Comparison of ENCODE assay signal across 7 cellular contexts in the genomic region with DNA sequence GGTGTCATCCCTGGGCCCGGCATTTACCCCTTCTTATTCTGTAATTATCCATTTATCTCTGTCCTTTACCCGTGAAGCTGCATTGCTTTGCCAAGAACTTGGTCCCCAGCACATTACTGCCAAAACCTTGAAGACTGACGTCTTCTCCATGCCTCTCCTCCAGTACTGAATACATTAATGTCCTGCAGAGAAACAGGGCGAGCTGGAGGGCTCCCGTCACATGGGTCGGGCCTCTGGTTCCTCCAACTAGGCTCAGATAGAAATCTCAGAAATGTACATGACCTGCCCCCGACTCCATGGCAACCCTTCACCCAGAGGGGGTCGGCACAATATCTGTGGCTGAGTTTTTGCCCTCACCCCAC. TPM values are rescaled to one million over a fixed set of nuclear protein-coding genes. Genes with fewer than 3 reads are reported as not detected.
DNase-seq lines count a peak whose midpoint lies in the region; ATAC-seq and TF ChIP-seq lines count a peak whose summit lies in the region.

No MANE protein-coding gene starts in this region.

- peaks cover 4% of the 10 kb centered on the region for H3K27me3 Mint-ChIP-seq in activated T-helper 1 cell treated with anti-CD3 and anti-CD28 coated beads, Interleukin-12 subunit alpha, Interleukin-12 subunit beta, Interleukin-2, Interleukin-4 antibody, amounts not matched to agents 30 ng/mL and 10 ng/mL and 1 ng/mL, durations not matched to agents 14 hours and 24 hours and 36 hours (ENCODE audit: insufficient read depth)

- no peaks in the 10 kb centered on the region; the same call in 1 of the 2 replicates for H3K27me3 ChIP-seq in iPS DF 6.9 (ENCODE audit: control insufficient read depth, insufficient read depth, low read length)
- no peaks in the 10 kb centered on the region for H3K27me3 ChIP-seq in skeletal muscle tissue (ENCODE audit: control insufficient read depth in 3 of 3, insufficient read depth in 3 of 3, low read length in 3 of 3)

- H3K36me3 ChIP-seq in HEK293 (ENCODE audit: control insufficient read depth in 2 of 2, insufficient read depth in 1 of 2, low read length in 2 of 2) (peaks cover 0 to 41% of the 10 kb centered on the region in 2 experiments; a peak in 2 of 3 replicates), iPS DF 6.9 (ENCODE audit: control insufficient read depth, insufficient read depth, low read length) (peaks cover 14% of the 10 kb centered on the region; the same call in 1 of the 2 replicates), skeletal muscle tissue (ENCODE audit: control insufficient read depth in 3 of 3, insufficient read depth in 3 of 3, low read length in 3 of 3) (peaks cover 10 to 26% (median 18%) of the 10 kb centered on the region in 3 donors)

- H3K9ac ChIP-seq in skeletal muscle tissue (ENCODE audit: low read depth in 1 of 3, low read length in 3 of 3) = peak overlapping the region in 2 of 3 donors; percentile 62 to 74

- H3K4me1 Mint-ChIP-seq in activated T-helper 1 cell treated with anti-CD3 and anti-CD28 coated beads, Interleukin-12 subunit alpha, Interleukin-12 subunit beta, Interleukin-2, Interleukin-4 antibody, amounts not matched to agents 30 ng/mL and 10 ng/mL and 1 ng/mL, durations not matched to agents 14 hours and 24 hours and 36 hours (ENCODE audit: low read depth) = peaks cover 51% of the 10 kb centered on the region

- peaks cover 23% of the 10 kb centered on the region for H3K36me3 Mint-ChIP-seq in activated T-helper 1 cell treated with anti-CD3 and anti-CD28 coated beads, Interleukin-12 subunit alpha, Interleukin-12 subunit beta, Interleukin-2, Interleukin-4 antibody, amounts not matched to agents 30 ng/mL and 10 ng/mL and 1 ng/mL, durations not matched to agents 14 hours and 24 hours and 36 hours (ENCODE audit: low read depth)

- no CpG with 5 or more reads among the region's 8 CpGs for WGBS in iPS DF 6.9 (ENCODE audit: insufficient coverage, insufficient read length)

- H3K9me3 ChIP-seq in HEK293 (ENCODE audit: control insufficient read depth, insufficient read depth, low read depth, low read length) (no peaks in the 10 kb centered on the region), iPS DF 6.9 (ENCODE audit: control insufficient read depth, insufficient read depth, low read length) (no peaks in the 10 kb centered on the region), skeletal muscle tissue (ENCODE audit: control insufficient read depth in 3 of 3, low read length in 3 of 3) (no peaks in the 10 kb centered on the region)

- H3K4me1 ChIP-seq in HEK293 (ENCODE audit: control insufficient read depth, insufficient read depth, low read length) (no peaks in the 10 kb centered on the region), iPS DF 6.9 (ENCODE audit: control insufficient read depth, insufficient read depth, low read length) (peaks cover 7% of the 10 kb centered on the region), skeletal muscle tissue (ENCODE audit: control insufficient read depth in 3 of 3, insufficient read depth in 3 of 3, low read length in 3 of 3) (peaks cover 11 to 17% (median 12%) of the 10 kb centered on the region in 3 donors)

- peak overlapping the region; percentile 27 for H3K4me3 ChIP-seq in HEK293 (ENCODE audit: low read depth, low read length)
- H3K4me3 ChIP-seq in iPS DF 6.9 (ENCODE audit: low read length) = peak overlapping the region; percentile 33; the same call in 1 of the 2 replicates
- H3K4me3 ChIP-seq in skeletal muscle tissue (ENCODE audit: low read length in 3 of 3) = peak overlapping the region; percentile 86 to 88 (median 88)

- intact Hi-C loops in activated T-helper 1 cell treated with anti-CD3 and anti-CD28 coated beads, Interleukin-12 subunit alpha, Interleukin-12 subunit beta, Interleukin-2, Interleukin-4 antibody, amounts not matched to agents 30 ng/mL and 10 ng/mL and 1 ng/mL, durations not matched to agents 14 hours and 24 hours and 36 hours (cut with micrococcal nuclease) = loop anchor here (1.0 to 2.0 kb wide), 3 partner anchors 12 to 111 kb away; a partner anchor contains a TSS

- DNase-seq in activated T-helper 1 cell treated with anti-CD3 and anti-CD28 coated beads, Interleukin-12 subunit alpha, Interleukin-12 subunit beta, Interleukin-2, Interleukin-4 antibody, amounts not matched to agents 30 ng/mL and 10 ng/mL and 1 ng/mL, durations not matched to agents 14 hours and 24 hours and 36 hours (ENCODE audit: low spot score) = no peak
- no peak for DNase-seq in iPS DF 6.9 (ENCODE audit: low read depth, low spot score)
- DNase-seq in NOMO-1 treated with DMSO at 0.1 percent for 48 hours (lab: John Stamatoyannopoulos, UW; ENCODE audit: unreplicated experiment) = no peak

- no peaks in the 10 kb centered on the region for H3K9me3 Mint-ChIP-seq in activated T-helper 1 cell treated with anti-CD3 and anti-CD28 coated beads, Interleukin-12 subunit alpha, Interleukin-12 subunit beta, Interleukin-2, Interleukin-4 antibody, amounts not matched to agents 30 ng/mL and 10 ng/mL and 1 ng/mL, durations not matched to agents 14 hours and 24 hours and 36 hours

- CTCF ChIA-PET in HEK293 (lab: Yijun Ruan, JAX) = interaction anchor here (0.8 kb wide), 1 partner anchor 7 kb away, joined by 3 read pairs; no protein-coding TSS in a partner anchor

- ATAC-seq in HG02973 (IDR thresholded peaks at IDR 0.05; ENCODE audit: unreplicated experiment) (no peak), GM18907 (IDR thresholded peaks at IDR 0.05; ENCODE audit: unreplicated experiment) (no peak)

- no peak overlapping the region for H3K27ac Mint-ChIP-seq in activated T-helper 1 cell treated with anti-CD3 and anti-CD28 coated beads, Interleukin-12 subunit alpha, Interleukin-12 subunit beta, Interleukin-2, Interleukin-4 antibody, amounts not matched to agents 30 ng/mL and 10 ng/mL and 1 ng/mL, durations not matched to agents 14 hours and 24 hours and 36 hours

- peak overlapping the region; percentile 41 for H3K4me3 Mint-ChIP-seq in activated T-helper 1 cell treated with anti-CD3 and anti-CD28 coated beads, Interleukin-12 subunit alpha, Interleukin-12 subunit beta, Interleukin-2, Interleukin-4 antibody, amounts not matched to agents 30 ng/mL and 10 ng/mL and 1 ng/mL, durations not matched to agents 14 hours and 24 hours and 36 hours

- POLR2A ChIA-PET in HEK293 (lab: Yijun Ruan, JAX) = interaction anchor here (1.3 to 4.1 kb wide), 2 partner anchors 12 to 15 kb away, joined by 4 to 27 read pairs; a partner anchor contains a TSS

- H3K27ac ChIP-seq in HEK293 (ENCODE audit: extremely low read depth, low read depth, low read length) = no peak overlapping the region
- no peak overlapping the region for H3K27ac ChIP-seq in iPS DF 6.9 (ENCODE audit: low read length)
- H3K27ac ChIP-seq in skeletal muscle tissue (ENCODE audit: low read depth, low read length) = no peak overlapping the region

- TF ChIP-seq CTCF in HEK293 (tag by site-specific recombination; IDR thresholded peaks at IDR 0.05) = no peak

TF ChIP-seq in HEK293, 187 proteins besides CTCF, POLR2A, EP300 and RAD21 (continues in another document):
- TF ChIP-seq HOXD13 (CRISPR knock-in tag; IDR thresholded peaks at IDR 0.05; ENCODE audit: borderline replicate concordance) = no peak
- TF ChIP-seq ZFP37 (tag by site-specific recombination; IDR thresholded peaks at IDR 0.05) = no peak
- TF ChIP-seq ZNF48 (tag by site-specific recombination; IDR thresholded peaks at IDR 0.05) = no peak
- no peak for TF ChIP-seq ZBTB21 (tag by site-specific recombination; IDR thresholded peaks at IDR 0.05)
- TF ChIP-seq ZNF473 (tag by site-specific recombination; IDR thresholded peaks at IDR 0.05) = no peak
- no peak for TF ChIP-seq ZNF747 (tag by site-specific recombination; IDR thresholded peaks at IDR 0.05)
- TF ChIP-seq, protein P1, sequence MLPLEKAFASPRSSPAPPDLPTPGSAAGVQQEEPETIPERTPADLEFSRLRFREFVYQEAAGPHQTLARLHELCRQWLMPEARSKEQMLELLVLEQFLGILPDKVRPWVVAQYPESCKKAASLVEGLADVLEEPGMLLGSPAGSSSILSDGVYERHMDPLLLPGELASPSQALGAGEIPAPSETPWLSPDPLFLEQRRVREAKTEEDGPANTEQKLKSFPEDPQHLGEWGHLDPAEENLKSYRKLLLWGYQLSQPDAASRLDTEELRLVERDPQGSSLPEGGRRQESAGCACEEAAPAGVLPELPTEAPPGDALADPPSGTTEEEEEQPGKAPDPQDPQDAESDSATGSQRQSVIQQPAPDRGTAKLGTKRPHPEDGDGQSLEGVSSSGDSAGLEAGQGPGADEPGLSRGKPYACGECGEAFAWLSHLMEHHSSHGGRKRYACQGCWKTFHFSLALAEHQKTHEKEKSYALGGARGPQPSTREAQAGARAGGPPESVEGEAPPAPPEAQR (tag by site-specific recombination; IDR thresholded peaks at IDR 0.05) = no peak
- TF ChIP-seq, protein P2, sequence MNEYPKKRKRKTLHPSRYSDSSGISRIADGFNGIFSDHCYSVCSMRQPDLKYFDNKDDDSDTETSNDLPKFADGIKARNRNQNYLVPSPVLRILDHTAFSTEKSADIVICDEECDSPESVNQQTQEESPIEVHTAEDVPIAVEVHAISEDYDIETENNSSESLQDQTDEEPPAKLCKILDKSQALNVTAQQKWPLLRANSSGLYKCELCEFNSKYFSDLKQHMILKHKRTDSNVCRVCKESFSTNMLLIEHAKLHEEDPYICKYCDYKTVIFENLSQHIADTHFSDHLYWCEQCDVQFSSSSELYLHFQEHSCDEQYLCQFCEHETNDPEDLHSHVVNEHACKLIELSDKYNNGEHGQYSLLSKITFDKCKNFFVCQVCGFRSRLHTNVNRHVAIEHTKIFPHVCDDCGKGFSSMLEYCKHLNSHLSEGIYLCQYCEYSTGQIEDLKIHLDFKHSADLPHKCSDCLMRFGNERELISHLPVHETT (tag by site-specific recombination; IDR thresholded peaks at IDR 0.05) = no peak
- no peak for TF ChIP-seq ZNF701 (tag by site-specific recombination; IDR thresholded peaks at IDR 0.05)

RNA-seq across cellular contexts. Expression of a gene that starts 0.4 kb away (rescaled TPM):
- total RNA-seq in activated T-helper 1 cell treated with anti-CD3 and anti-CD28 coated beads, Interleukin-12 subunit alpha, Interleukin-12 subunit beta, Interleukin-2, Interleukin-4 antibody, amounts not matched to agents 30 ng/mL and 10 ng/mL and 1 ng/mL, durations not matched to agents 14 hours and 24 hours and 36 hours = 0.32 and 0.34 TPM in 2 replicates
- not detected for total RNA-seq in skeletal muscle tissue

RNA-seq across cellular contexts. Expression of a gene that starts 11.7 kb away (rescaled TPM):
- total RNA-seq in activated T-helper 1 cell treated with anti-CD3 and anti-CD28 coated beads, Interleukin-12 subunit alpha, Interleukin-12 subunit beta, Interleukin-2, Interleukin-4 antibody, amounts not matched to agents 30 ng/mL and 10 ng/mL and 1 ng/mL, durations not matched to agents 14 hours and 24 hours and 36 hours = 44.1 and 53.3 TPM in 2 replicates
- 7.8 TPM for total RNA-seq in skeletal muscle tissue

RNA-seq across cellular contexts. Expression of a gene that starts 12.0 kb away (rescaled TPM):
- total RNA-seq in activated T-helper 1 cell treated with anti-CD3 and anti-CD28 coated beads, Interleukin-12 subunit alpha, Interleukin-12 subunit beta, Interleukin-2, Interleukin-4 antibody, amounts not matched to agents 30 ng/mL and 10 ng/mL and 1 ng/mL, durations not matched to agents 14 hours and 24 hours and 36 hours = 10.0 and 14.7 TPM in 2 replicates
- total RNA-seq in skeletal muscle tissue = 42.3 TPM

Comparison
In these comparisons a context has a peak if more than half of its experiments do, and no peak if none do; other contexts are left out.
1. H3K4me3 ChIP-seq: peak in every context shown above with its lines; median percentile 88 in skeletal muscle tissue; 33 in iPS DF 6.9; 27 in HEK293.